In the genomic region with DNA sequence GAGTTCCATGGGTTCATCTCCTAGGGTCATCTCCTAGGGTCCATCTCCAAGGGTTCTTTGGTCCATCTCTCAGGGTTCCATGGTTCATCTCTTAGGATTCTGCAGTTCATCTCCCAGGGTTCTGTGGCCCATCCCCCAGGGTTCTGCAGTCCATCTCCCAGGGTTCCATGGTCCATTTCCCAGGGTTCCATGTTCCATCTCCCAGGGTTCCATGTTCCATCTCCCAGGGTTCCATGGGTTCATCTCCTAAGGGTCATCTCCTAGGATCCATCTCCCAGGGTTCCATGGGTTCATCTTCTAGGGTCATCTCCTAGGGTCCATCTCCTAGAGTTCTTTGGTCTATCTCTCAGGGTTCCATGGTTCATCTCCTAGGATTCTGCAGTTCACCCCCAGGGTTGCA, we compare ENCODE assay signal across 8 cellular contexts. TPM values are rescaled to one million over a fixed set of nuclear protein-coding genes. Genes with fewer than 3 reads are reported as not detected.
"Had no signal": no experiment of that assay in that cellular context is flagged by ENCODE, and none has a peak within 500 bp of the region (broad histone marks: within the 10 kb centered on the region; RNA-seq: fewer than 3 reads in every experiment).

No MANE protein-coding gene starts in this region.

- H3K9me3 Mint-ChIP-seq: IgD-negative memory B cell had no signal

- FAIRE-seq: HepG2, HTR-8/SVneo, K562 had no signal

- ATAC-seq: HepG2, K562 had no signal

- DNase-seq: IMR-90, KBM-7 had no signal

- H3K27ac Mint-ChIP-seq: IgD-negative memory B cell had no signal

- H3K4me3 ChIP-seq: K562 had no signal

- H3K27ac ChIP-seq: HL-60 had no signal

RNA-seq across cellular contexts. Expression of a gene that starts 4.9 kb away (rescaled TPM):
- total RNA-seq: HT-29, K562 had no signal
- polyA plus RNA-seq: IgD-negative memory B cell had no signal

RNA-seq across cellular contexts. Expression of a gene that starts 11.0 kb away (rescaled TPM):
- total RNA-seq: HT-29 had no signal
